ENCODE assay signal across 8 cellular contexts in the genomic region with DNA sequence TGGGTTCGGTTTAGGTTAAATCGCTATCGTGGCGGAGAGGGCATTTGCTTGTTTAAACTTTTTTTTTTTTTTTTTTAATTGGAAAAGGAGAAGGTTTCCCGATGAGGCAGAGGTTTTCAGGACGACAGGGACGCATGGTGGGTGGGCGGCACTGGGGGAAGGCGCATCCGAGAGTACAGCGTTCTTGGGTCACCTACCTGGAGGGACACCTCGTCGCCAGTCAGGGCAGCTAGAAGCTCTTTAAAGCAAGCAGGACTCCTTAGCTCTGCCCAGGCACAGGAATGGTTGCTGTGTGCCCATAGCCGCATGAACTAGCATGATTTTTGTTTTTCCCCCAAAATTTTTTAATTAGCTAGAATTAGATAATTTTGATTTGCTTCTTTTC. TPM values are rescaled to one million over a fixed set of nuclear protein-coding genes. Genes with fewer than 3 reads are reported as not detected.
DNase-seq lines count a peak whose midpoint lies in the region; ATAC-seq, FAIRE-seq and TF ChIP-seq lines count a peak whose summit lies in the region.

No MANE protein-coding gene starts in this region.

- DNase-seq in activated CD8-positive, alpha-beta T cell treated with anti-CD3 and anti-CD28 coated beads for 36 hours, result peak; percentile 11
- no peak for DNase-seq in kidney
- no peak for DNase-seq in smooth muscle cell (lab: John Stamatoyannopoulos, UW; ENCODE audit: unreplicated experiment)
- DNase-seq in COLO668 (lab: John Stamatoyannopoulos, UW; ENCODE audit: unreplicated experiment), result no peak

- H3K4me1 Mint-ChIP-seq in activated CD8-positive, alpha-beta T cell treated with anti-CD3 and anti-CD28 coated beads for 36 hours (ENCODE audit: low read depth), result peaks cover 43% of the 10 kb centered on the region

- no peak for ATAC-seq in activated CD8-positive, alpha-beta T cell treated with anti-CD3 and anti-CD28 coated beads for 36 hours
- ATAC-seq in HG02571 (IDR thresholded peaks at IDR 0.05; ENCODE audit: unreplicated experiment) (no peak), GM18858 (IDR thresholded peaks at IDR 0.05; ENCODE audit: unreplicated experiment) (no peak), GM18520 (IDR thresholded peaks at IDR 0.05; ENCODE audit: unreplicated experiment) (no peak)

- TF ChIP-seq CTCF in HEK293 (tag by site-specific recombination; IDR thresholded peaks at IDR 0.05), result no peak
- no peak for TF ChIP-seq CTCF in activated CD8-positive, alpha-beta T cell treated with anti-CD3 and anti-CD28 coated beads for 36 hours (IDR thresholded peaks at IDR 0.05)
- TF ChIP-seq CTCF in kidney (IDR thresholded peaks at IDR 0.05; ENCODE audit: borderline replicate concordance, extremely low read depth, insufficient read depth), result no peak
- no peak for TF ChIP-seq CTCF in smooth muscle cell (IDR thresholded peaks at IDR 0.05; ENCODE audit: borderline replicate concordance, insufficient read depth, poor library complexity, severe bottlenecking)

- peaks cover 4% of the 10 kb centered on the region for H3K36me3 Mint-ChIP-seq in activated CD8-positive, alpha-beta T cell treated with anti-CD3 and anti-CD28 coated beads for 36 hours (ENCODE audit: low read depth)

- POLR2A ChIA-PET in HEK293 (lab: Yijun Ruan, JAX), result interaction anchor here (0.5 to 1.6 kb wide), 4 partner anchors 83 to 967 kb away, joined by 3 to 4 read pairs (median 4); no protein-coding TSS in a partner anchor
- POLR2A ChIA-PET in activated CD8-positive, alpha-beta T cell treated with anti-CD3 and anti-CD28 coated beads for 36 hours (lab: Charles Lee), result interaction anchor here (0.7 to 1.9 kb wide), 6 partner anchors 10 to 348 kb away, joined by 3 to 14 read pairs (median 3); no protein-coding TSS in a partner anchor

- H3K4me1 ChIP-seq in HEK293 (ENCODE audit: control insufficient read depth, insufficient read depth, low read length) (peaks cover 55% of the 10 kb centered on the region), kidney (ENCODE audit: control insufficient read depth in 1 of 2, insufficient read depth in 1 of 2, low read depth in 1 of 2, low read length in 2 of 2) (peaks cover 28 to 36% of the 10 kb centered on the region in 2 donors), smooth muscle cell (ENCODE audit: low read depth) (peaks cover 32% of the 10 kb centered on the region)

- CTCF ChIA-PET in HEK293 (lab: Yijun Ruan, JAX), result interaction anchor here (0.6 to 1.2 kb wide), 3 partner anchors 27 to 402 kb away, joined by 3 read pairs; no protein-coding TSS in a partner anchor
- CTCF ChIA-PET in activated CD8-positive, alpha-beta T cell treated with anti-CD3 and anti-CD28 coated beads for 36 hours (lab: Charles Lee), result interaction anchor here (1.0 to 1.9 kb wide), 4 partner anchors 47 to 245 kb away, joined by 3 to 7 read pairs (median 4); no protein-coding TSS in a partner anchor

- 16% methylated on average over 13 of the region's 14 CpGs for WGBS in smooth muscle cell (ENCODE audit: low lambda C conversion rate)

- H3K4me3 ChIP-seq in HEK293 (ENCODE audit: low read depth, low read length), result peak overlapping the region; percentile 71
- peak overlapping the region; percentile 64 to 65 for H3K4me3 ChIP-seq in kidney (ENCODE audit: low read length in 2 of 2)
- H3K4me3 ChIP-seq in smooth muscle cell, result peak overlapping the region; percentile 81

- H3K27ac Mint-ChIP-seq in activated CD8-positive, alpha-beta T cell treated with anti-CD3 and anti-CD28 coated beads for 36 hours, result peak overlapping the region; percentile 44

- H3K27me3 Mint-ChIP-seq in activated CD8-positive, alpha-beta T cell treated with anti-CD3 and anti-CD28 coated beads for 36 hours, result peaks cover 13% of the 10 kb centered on the region

- no peaks in the 10 kb centered on the region for H3K9me3 Mint-ChIP-seq in activated CD8-positive, alpha-beta T cell treated with anti-CD3 and anti-CD28 coated beads for 36 hours

- peak overlapping the region; percentile 89 for H3K4me2 ChIP-seq in smooth muscle cell

- H3K79me2 ChIP-seq in smooth muscle cell (ENCODE audit: low read depth), result peaks cover 45% of the 10 kb centered on the region

- H3K9ac ChIP-seq in kidney (ENCODE audit: low read length in 2 of 2) (peak overlapping the region; percentile 48 to 69), smooth muscle cell (ENCODE audit: low read depth) (peak overlapping the region; percentile 86)

- peak overlapping the region; percentile 27 for H2AFZ ChIP-seq in smooth muscle cell (ENCODE audit: low read depth)

- H4K20me1 ChIP-seq in smooth muscle cell (ENCODE audit: low read depth), result peaks cover 16% of the 10 kb centered on the region

- peak overlapping the region; percentile 78 for H3K4me3 Mint-ChIP-seq in activated CD8-positive, alpha-beta T cell treated with anti-CD3 and anti-CD28 coated beads for 36 hours

- H3K27ac ChIP-seq in HEK293 (ENCODE audit: extremely low read depth, low read depth, low read length) (peak overlapping the region; percentile 86; the same call in 1 of the 2 replicates), kidney (ENCODE audit: low read depth in 2 of 2, low read length in 2 of 2) (peak overlapping the region; percentile 73 to 77), smooth muscle cell (ENCODE audit: low read depth) (peak overlapping the region; percentile 94)

- H3F3A ChIP-seq in smooth muscle cell (ENCODE audit: low read depth), result peaks cover 25% of the 10 kb centered on the region

- intact Hi-C loops in activated CD8-positive, alpha-beta T cell treated with anti-CD3 and anti-CD28 coated beads for 36 hours (cut with micrococcal nuclease), result loop anchor here (5.0 to 10.0 kb wide), 4 partner anchors 48 to 413 kb away; no protein-coding TSS in a partner anchor
- intact Hi-C loops in kidney (cut with DNase I), result loop anchor here (10.0 kb wide), 1 partner anchor 316 kb away; no protein-coding TSS in a partner anchor

- H3K36me3 ChIP-seq in HEK293 (ENCODE audit: control insufficient read depth in 2 of 2, insufficient read depth in 1 of 2, low read length in 2 of 2) (no peaks in the 10 kb centered on the region), kidney (ENCODE audit: control insufficient read depth in 1 of 2, insufficient read depth in 2 of 2, low read length in 2 of 2) (no peaks in the 10 kb centered on the region), smooth muscle cell (ENCODE audit: low read depth) (no peaks in the 10 kb centered on the region)

- H3K27me3 ChIP-seq in smooth muscle cell (ENCODE audit: low read depth), result no peaks in the 10 kb centered on the region

- H3K9me3 ChIP-seq in HEK293 (ENCODE audit: control insufficient read depth, insufficient read depth, low read depth, low read length) (no peaks in the 10 kb centered on the region), kidney (ENCODE audit: control insufficient read depth in 1 of 2, low read length in 2 of 2) (no peaks in the 10 kb centered on the region), smooth muscle cell (replicated peaks; ENCODE audit: low read depth) (no peaks in the 10 kb centered on the region)

- no peak for FAIRE-seq in kidney (lab: Jason Lieb, UNC)

TF ChIP-seq in HEK293, 187 proteins besides CTCF, POLR2A, EP300 and RAD21:
- TF ChIP-seq ZNF155 (tag by site-specific recombination; IDR thresholded peaks at IDR 0.05) (no peak), ZFHX2 (tag by site-specific recombination; conservative IDR thresholded peaks at IDR 0.05) (peak; percentile 9; the same call in 1 of the 2 replicates)

RNA-seq across cellular contexts. Expression of a gene that starts 0.4 kb away (rescaled TPM):
- total RNA-seq in activated CD8-positive, alpha-beta T cell treated with anti-CD3 and anti-CD28 coated beads for 36 hours, result 10 to 100 TPM; 37.3 to 38.5 TPM
- total RNA-seq in kidney, result 42.3 TPM
- 2.3 TPM for polyA plus RNA-seq in kidney (ENCODE audit: insufficient read depth, low read depth, low replicate concordance)
- 36.2 and 41.1 TPM in 2 replicates for total RNA-seq in smooth muscle cell
- 40.9 and 48.3 TPM in 2 replicates for polyA plus RNA-seq in smooth muscle cell
